22 cellular contexts compared by ENCODE assay signal in genomic region chr17:57102122-57102521, GRCh38. TPM values are rescaled to one million over a fixed set of nuclear protein-coding genes. Genes with fewer than 3 reads are reported as not detected.
A peak's percentile ranks its signal among the peaks of the same experiment; 100 is the strongest.
DNase-seq lines count a peak whose midpoint lies in the region; ATAC-seq and TF ChIP-seq lines count a peak whose summit lies in the region.
"Had no signal": no experiment of that assay in that cellular context is flagged by ENCODE, and none has a peak within 500 bp of the region (broad histone marks: within the 10 kb centered on the region; RNA-seq: fewer than 3 reads in every experiment).

No MANE protein-coding gene starts in this region.

- H3K4me3 Mint-ChIP-seq in activated B cell treated with CpG ODN at 0.5 μM for 24 hours (no peak overlapping the region), type B pancreatic cell (no peak overlapping the region)
- H3K4me3 Mint-ChIP-seq: activated naive CD8-positive, alpha-beta T cell treated with anti-CD3 and anti-CD28 coated beads for 36 hours; activated T-cell treated with anti-CD3 and anti-CD28 coated beads, Interleukin-2, amount 50 U/mL, for 72 hours; GM23338; nephron; stimulated activated effector memory CD8-positive, alpha-beta T cell treated with anti-CD3 and anti-CD28 coated beads, Interleukin-12 subunit alpha, Interleukin-12 subunit beta, amount 100 ng/mL, for 72 hours had no signal

- POLR2A ChIA-PET in activated B cell treated with CpG ODN at 0.5 μM for 24 hours (lab: Charles Lee): interaction anchor here (1.2 kb wide), 1 partner anchor 16 kb away, joined by 4 read pairs; no protein-coding TSS in a partner anchor

- no peak for ATAC-seq in activated B cell treated with CpG ODN at 0.5 μM for 24 hours (ENCODE audit: low read depth)
- ATAC-seq: activated T-cell treated with anti-CD3 and anti-CD28 coated beads, Interleukin-2, amount 50 U/mL, for 72 hours; gastroesophageal sphincter; GM23338; pancreas; stimulated activated effector memory CD8-positive, alpha-beta T cell treated with anti-CD3 and anti-CD28 coated beads, Interleukin-12 subunit alpha, Interleukin-12 subunit beta, amount 100 ng/mL, for 72 hours had no signal

- H3K27ac ChIP-seq in coronary artery: no peak overlapping the region
- H3K27ac ChIP-seq: pancreas, SJCRH30, testis had no signal

- H3K36me3 Mint-ChIP-seq in activated B cell treated with CpG ODN at 0.5 μM for 24 hours (ENCODE audit: low read depth) (peaks cover 15% of the 10 kb centered on the region), type B pancreatic cell (peaks cover 6% of the 10 kb centered on the region)
- H3K36me3 Mint-ChIP-seq: stimulated activated effector memory CD8-positive, alpha-beta T cell treated with anti-CD3 and anti-CD28 coated beads, Interleukin-12 subunit alpha, Interleukin-12 subunit beta, amount 100 ng/mL, for 72 hours had no signal

- DNase-seq in A172 (ENCODE audit: low spot score): peak; percentile 46
- peak; percentile 25 for DNase-seq in GM12865 (ENCODE audit: low read depth)
- peak; percentile 71 for DNase-seq in NOMO-1 treated with DMSO at 0.1 percent for 48 hours (lab: John Stamatoyannopoulos, UW; ENCODE audit: unreplicated experiment)
- DNase-seq in activated B cell treated with CpG ODN at 0.5 μM for 24 hours: no peak
- no peak for DNase-seq in NCI-H774 (lab: John Stamatoyannopoulos, UW)
- DNase-seq in type B pancreatic cell (ENCODE audit: extremely low spot score, unreplicated experiment): no peak
- DNase-seq in coronary artery (ENCODE audit: low spot score): no peak
- DNase-seq in activated CD4-positive, CD25-positive, alpha-beta regulatory T cell treated with anti-CD3 and anti-CD28 coated beads, Interleukin-2, amount 50 U/mL, for 72 hours: no peak
- DNase-seq: activated CD8-positive, alpha-beta memory T cell treated with anti-CD3 and anti-CD28 coated beads for 24 hours; activated naive CD8-positive, alpha-beta T cell treated with anti-CD3 and anti-CD28 coated beads for 36 hours; activated T-cell treated with anti-CD3 and anti-CD28 coated beads, Interleukin-2, amount 50 U/mL, for 72 hours; effector CD4-positive, alpha-beta T cell; NCI-H1436 treated with DMSO at 0.1 percent for 48 hours; NCI-H524 treated with DMSO at 0.1 percent for 48 hours; pancreas; SJCRH30; T-helper 9 cell; testis had no signal

- H3K27me3 Mint-ChIP-seq in activated B cell treated with CpG ODN at 0.5 μM for 24 hours: no peaks in the 10 kb centered on the region
- H3K27me3 Mint-ChIP-seq in type B pancreatic cell: no peaks in the 10 kb centered on the region
- H3K27me3 Mint-ChIP-seq: activated naive CD8-positive, alpha-beta T cell treated with anti-CD3 and anti-CD28 coated beads for 36 hours had no signal

- H3K4me3 ChIP-seq in GM12865 (ENCODE audit: low read depth, low read length) (no peak overlapping the region), coronary artery (no peak overlapping the region)
- H3K4me3 ChIP-seq: gastroesophageal sphincter, GM23338, pancreas, SJCRH30, testis had no signal

- CTCF ChIA-PET in activated B cell treated with CpG ODN at 0.5 μM for 24 hours (lab: Charles Lee): no interaction called here

- no peak for TF ChIP-seq CTCF in GM12865 (IDR thresholded peaks at IDR 0.05; ENCODE audit: insufficient read depth, low read depth, low read length, missing control alignments)
- TF ChIP-seq CTCF in activated B cell treated with CpG ODN at 0.5 μM for 24 hours (IDR thresholded peaks at IDR 0.05): no peak
- no peak for TF ChIP-seq CTCF in type B pancreatic cell (conservative IDR thresholded peaks at IDR 0.05)
- TF ChIP-seq CTCF in coronary artery (IDR thresholded peaks at IDR 0.05): no peak

- intact Hi-C loops in activated B cell treated with CpG ODN at 0.5 μM for 24 hours (cut with micrococcal nuclease): no loop called here

- H3K9me3 Mint-ChIP-seq in activated B cell treated with CpG ODN at 0.5 μM for 24 hours: no peaks in the 10 kb centered on the region
- H3K9me3 Mint-ChIP-seq in type B pancreatic cell: no peaks in the 10 kb centered on the region
- H3K9me3 Mint-ChIP-seq: activated naive CD8-positive, alpha-beta T cell treated with anti-CD3 and anti-CD28 coated beads for 36 hours; activated T-cell treated with anti-CD3 and anti-CD28 coated beads, Interleukin-2, amount 50 U/mL, for 72 hours; GM23338; nephron; stimulated activated effector memory CD8-positive, alpha-beta T cell treated with anti-CD3 and anti-CD28 coated beads, Interleukin-12 subunit alpha, Interleukin-12 subunit beta, amount 100 ng/mL, for 72 hours had no signal

- H3K27ac Mint-ChIP-seq in activated B cell treated with CpG ODN at 0.5 μM for 24 hours (peak overlapping the region; percentile 73), type B pancreatic cell (no peak overlapping the region)
- H3K27ac Mint-ChIP-seq: activated naive CD8-positive, alpha-beta T cell treated with anti-CD3 and anti-CD28 coated beads for 36 hours; activated T-cell treated with anti-CD3 and anti-CD28 coated beads, Interleukin-2, amount 50 U/mL, for 72 hours; GM23338; stimulated activated effector memory CD8-positive, alpha-beta T cell treated with anti-CD3 and anti-CD28 coated beads, Interleukin-12 subunit alpha, Interleukin-12 subunit beta, amount 100 ng/mL, for 72 hours had no signal

- H3K4me1 Mint-ChIP-seq in activated B cell treated with CpG ODN at 0.5 μM for 24 hours: peaks cover 32% of the 10 kb centered on the region
- H3K4me1 Mint-ChIP-seq in type B pancreatic cell (ENCODE audit: unreplicated experiment): peaks cover 17% of the 10 kb centered on the region

RNA-seq across cellular contexts. Expression of gene AKAP1, which starts 17.1 kb away (rescaled TPM):
- 22.0 and 38.5 TPM in 2 replicates for total RNA-seq in A172 (2014; rRNA removed; shearing (Covaris generic))
- 22.5 and 26.2 TPM in 2 replicates for total RNA-seq in activated B cell treated with CpG ODN at 0.5 μM for 24 hours
- total RNA-seq in type B pancreatic cell (ENCODE audit: low replicate concordance): 42.6 and 43.6 TPM in 2 replicates

Comparison
In these comparisons a context has a peak if more than half of its experiments do, and no peak if none do; other contexts are left out.
1. DNase-seq: peak in A172 (single experiment), GM12865 (single experiment) and NOMO-1 treated with DMSO at 0.1 percent for 48 hours (single experiment); none in activated B cell treated with CpG ODN at 0.5 μM for 24 hours (single experiment), NCI-H774 (single experiment), type B pancreatic cell (single experiment), coronary artery (single experiment) and activated CD4-positive, CD25-positive, alpha-beta regulatory T cell treated with anti-CD3 and anti-CD28 coated beads, Interleukin-2, amount 50 U/mL, for 72 hours (single experiment).